Comparison of ENCODE assay signal across 1 cellular context in the genomic region with DNA sequence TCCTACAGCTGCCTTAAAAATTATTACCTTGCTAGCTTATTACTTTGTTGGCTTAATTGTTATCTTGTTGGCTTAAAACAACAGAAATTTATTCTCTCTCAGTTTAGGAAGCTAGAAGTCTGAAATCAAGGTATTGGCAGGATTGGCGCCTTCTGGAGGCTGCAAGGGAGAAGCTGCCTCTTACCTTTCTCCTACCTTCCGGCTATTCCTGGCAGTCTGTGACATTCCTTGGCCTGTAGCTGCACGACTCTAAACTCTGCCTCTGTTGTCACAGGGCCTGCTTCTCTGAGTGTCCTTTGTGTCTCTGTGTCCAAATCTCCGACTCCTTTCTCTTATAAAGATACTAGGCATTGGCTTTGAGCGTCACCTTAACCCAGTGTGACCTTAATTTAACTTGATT.
TF ChIP-seq lines count a peak whose summit lies in the region.

No MANE protein-coding gene starts in this region.

TF ChIP-seq in HepG2, 621 proteins besides CTCF, POLR2A, EP300 and RAD21 (continued from another document):
- TF ChIP-seq KLF16 (CRISPR knock-in tag; IDR thresholded peaks at IDR 0.05) (no peak), SMARCE1 (IDR thresholded peaks at IDR 0.05; ENCODE audit: borderline replicate concordance) (no peak), AGO1 (IDR thresholded peaks at IDR 0.05; ENCODE audit: low read depth, low read length, poor library complexity, severe bottlenecking) (no peak), DMAP1 (CRISPR knock-in tag; IDR thresholded peaks at IDR 0.05) (no peak), PAX8 (CRISPR knock-in tag; IDR thresholded peaks at IDR 0.05; ENCODE audit: borderline replicate concordance) (no peak), ZFP90 (CRISPR knock-in tag; IDR thresholded peaks at IDR 0.05; ENCODE audit: borderline replicate concordance) (no peak), MZF1 (CRISPR knock-in tag; IDR thresholded peaks at IDR 0.05; ENCODE audit: borderline replicate concordance) (no peak), HNRNPLL (IDR thresholded peaks at IDR 0.05; ENCODE audit: low read depth, low read length, poor library complexity, severe bottlenecking) (no peak), SIX1 (CRISPR knock-in tag; IDR thresholded peaks at IDR 0.05; ENCODE audit: borderline replicate concordance) (no peak), TMF1 (CRISPR knock-in tag; IDR thresholded peaks at IDR 0.05; ENCODE audit: low read depth) (no peak), ZSCAN31 (CRISPR knock-in tag; IDR thresholded peaks at IDR 0.05; ENCODE audit: low read depth) (no peak)
- TF ChIP-seq, protein P1, sequence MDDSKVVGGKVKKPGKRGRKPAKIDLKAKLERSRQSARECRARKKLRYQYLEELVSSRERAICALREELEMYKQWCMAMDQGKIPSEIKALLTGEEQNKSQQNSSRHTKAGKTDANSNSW (CRISPR knock-in tag; IDR thresholded peaks at IDR 0.05; ENCODE audit: borderline replicate concordance): no peak
- TF ChIP-seq, protein P2, sequence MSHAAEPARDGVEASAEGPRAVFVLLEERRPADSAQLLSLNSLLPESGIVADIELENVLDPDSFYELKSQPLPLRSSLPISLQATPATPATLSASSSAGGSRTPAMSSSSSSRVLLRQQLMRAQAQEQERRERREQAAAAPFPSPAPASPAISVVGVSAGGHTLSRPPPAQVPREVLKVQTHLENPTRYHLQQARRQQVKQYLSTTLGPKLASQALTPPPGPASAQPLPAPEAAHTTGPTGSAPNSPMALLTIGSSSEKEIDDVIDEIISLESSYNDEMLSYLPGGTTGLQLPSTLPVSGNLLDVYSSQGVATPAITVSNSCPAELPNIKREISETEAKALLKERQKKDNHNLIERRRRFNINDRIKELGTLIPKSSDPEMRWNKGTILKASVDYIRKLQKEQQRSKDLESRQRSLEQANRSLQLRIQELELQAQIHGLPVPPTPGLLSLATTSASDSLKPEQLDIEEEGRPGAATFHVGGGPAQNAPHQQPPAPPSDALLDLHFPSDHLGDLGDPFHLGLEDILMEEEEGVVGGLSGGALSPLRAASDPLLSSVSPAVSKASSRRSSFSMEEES (CRISPR knock-in tag; IDR thresholded peaks at IDR 0.05): no peak
TF ChIP-seq in HepG2: peak in this region for 0.
